ENCODE assay signal across 12 cellular contexts in the genomic region with DNA sequence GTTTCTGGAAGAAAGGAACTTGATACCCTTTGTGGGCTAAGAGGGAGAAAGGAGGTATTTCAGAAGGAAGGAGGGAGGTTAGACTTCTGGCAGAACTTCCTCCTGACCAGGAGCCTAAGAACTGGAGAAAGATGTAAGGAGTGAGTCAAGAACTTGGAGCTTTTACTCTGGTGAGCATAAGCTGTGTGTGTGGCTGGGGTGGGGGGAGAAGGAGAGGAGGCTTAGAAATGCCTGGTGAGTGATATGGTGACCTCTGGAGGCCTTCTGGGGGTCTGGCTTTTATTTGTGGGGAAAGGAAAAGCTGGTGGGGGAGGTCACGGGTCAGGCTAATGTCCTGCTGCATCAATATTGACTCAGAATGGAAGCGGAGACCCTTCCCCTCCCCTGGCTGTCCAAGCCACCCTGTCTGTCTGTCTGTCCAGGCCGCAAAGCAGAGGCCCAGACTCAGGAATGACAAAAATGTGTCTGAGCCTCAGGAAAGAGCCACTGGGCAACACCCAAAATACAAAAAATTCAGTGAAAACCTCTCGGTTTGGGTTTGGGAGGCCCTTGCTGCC. TPM values are rescaled to one million over a fixed set of nuclear protein-coding genes. Genes with fewer than 3 reads are reported as not detected.
A peak's percentile ranks its signal among the peaks of the same experiment; 100 is the strongest.
DNase-seq lines count a peak whose midpoint lies in the region; FAIRE-seq and TF ChIP-seq lines count a peak whose summit lies in the region.
"Had no signal": no experiment of that assay in that cellular context is flagged by ENCODE, and none has a peak within 500 bp of the region (broad histone marks: within the 10 kb centered on the region; RNA-seq: fewer than 3 reads in every experiment).

No MANE protein-coding gene starts in this region.

- DNase-seq in GM03348 (ENCODE audit: low spot score) (peak; percentile 75), astrocyte of the hippocampus (ENCODE audit: low read depth, low spot score) (peak; percentile 71), iris pigment epithelial cell (ENCODE audit: low read depth) (peak; percentile 74), smooth muscle cell (lab: John Stamatoyannopoulos, UW; ENCODE audit: unreplicated experiment) (no peak), H54 (ENCODE audit: insufficient read length, low spot score) (no peak), HAP-1 (ENCODE audit: low spot score in 2 of 2) (no peak), AML-193 (lab: John Stamatoyannopoulos, UW) (no peak)
- no peak for DNase-seq in activated CD4-positive, alpha-beta T cell treated with anti-CD3 and anti-CD28 coated beads for 48 hours
- DNase-seq: NCI-H1105 treated with DMSO at 0.1 percent for 48 hours had no signal

- in situ Hi-C loops in HAP-1 (cut with MboI; ENCODE audit: low sequenced_read_pairs) = loop anchor here (5.0 kb wide), 1 partner anchor 49 kb away; no protein-coding TSS in a partner anchor

- H4K20me1 ChIP-seq in smooth muscle cell (ENCODE audit: low read depth) = peaks cover 88% of the 10 kb centered on the region

- H3K4me1 ChIP-seq in smooth muscle cell (ENCODE audit: low read depth) = peaks cover 53% of the 10 kb centered on the region
- H3K4me1 ChIP-seq in HAP-1 = peaks cover 4% of the 10 kb centered on the region; the same call in 1 of the 2 replicates

- peak overlapping the region; percentile 100 for H3K4me2 ChIP-seq in smooth muscle cell

- TF ChIP-seq POLR2A in H54 (IDR thresholded peaks at IDR 0.05; ENCODE audit: low read depth, low read length) = no peak

- no peak overlapping the region for H2AFZ ChIP-seq in smooth muscle cell (ENCODE audit: low read depth)

- peaks cover 97% of the 10 kb centered on the region for H3K79me2 ChIP-seq in smooth muscle cell (ENCODE audit: low read depth)

- peak overlapping the region; percentile 44 for H3K9ac ChIP-seq in smooth muscle cell (ENCODE audit: low read depth)

- FAIRE-seq in H54 (lab: Jason Lieb, UNC) = no peak
- FAIRE-seq: endometrium had no signal

- H3K9me3 ChIP-seq in smooth muscle cell (replicated peaks; ENCODE audit: low read depth) = no peaks in the 10 kb centered on the region
- no peaks in the 10 kb centered on the region for H3K9me3 ChIP-seq in HAP-1

- peak overlapping the region; percentile 92 for H3K27ac ChIP-seq in smooth muscle cell (ENCODE audit: low read depth)

- no peaks in the 10 kb centered on the region for H3K27me3 ChIP-seq in smooth muscle cell (ENCODE audit: low read depth)
- H3K27me3 ChIP-seq in HAP-1 (ENCODE audit: low read depth) = no peaks in the 10 kb centered on the region

- peaks cover 13% of the 10 kb centered on the region for H3F3A ChIP-seq in smooth muscle cell (ENCODE audit: low read depth)

- no peak for TF ChIP-seq CTCF in smooth muscle cell (IDR thresholded peaks at IDR 0.05; ENCODE audit: borderline replicate concordance, insufficient read depth, poor library complexity, severe bottlenecking)

- WGBS in smooth muscle cell (ENCODE audit: low lambda C conversion rate) = 6% methylated on average over 4 of the region's 4 CpGs

- H3K36me3 ChIP-seq in smooth muscle cell (ENCODE audit: low read depth) = no peaks in the 10 kb centered on the region
- no peaks in the 10 kb centered on the region for H3K36me3 ChIP-seq in HAP-1 (replicated peaks)

- H3K4me3 ChIP-seq in smooth muscle cell = peak overlapping the region; percentile 19
- no peak overlapping the region for H3K4me3 ChIP-seq in HAP-1

RNA-seq across cellular contexts. Expression of a gene that starts 4.8 kb away (rescaled TPM):
- total RNA-seq in smooth muscle cell = 80.3 and 95.4 TPM in 2 replicates
- 75.3 and 83.1 TPM in 2 replicates for polyA plus RNA-seq in smooth muscle cell

RNA-seq across cellular contexts. Expression of a gene that starts 14.3 kb away (rescaled TPM):
- total RNA-seq in smooth muscle cell = not detected in 2 replicates
- polyA plus RNA-seq in smooth muscle cell = not detected in 2 replicates
- total RNA-seq: naive thymus-derived CD4-positive, alpha-beta T cell; SK-MEL-5 had no signal
- polyA plus RNA-seq: naive thymus-derived CD4-positive, alpha-beta T cell had no signal

RNA-seq across cellular contexts. Expression of a gene that starts 21.9 kb away (rescaled TPM):
- total RNA-seq in smooth muscle cell = 39.1 and 56.8 TPM in 2 replicates
- polyA plus RNA-seq in smooth muscle cell = 38.7 and 48.5 TPM in 2 replicates

RNA-seq across cellular contexts. Expression of a gene that starts 44.2 kb away (rescaled TPM):
- 57.8 and 58.3 TPM in 2 replicates for total RNA-seq in smooth muscle cell
- polyA plus RNA-seq in smooth muscle cell = 37.9 and 39.7 TPM in 2 replicates

RNA-seq across cellular contexts. Expression of a gene that starts 54.5 kb away (rescaled TPM):
- total RNA-seq in smooth muscle cell = 8.9 and 12.6 TPM in 2 replicates
- polyA plus RNA-seq in smooth muscle cell = 3.2 and 4.0 TPM in 2 replicates

Comparison
In these comparisons a context has a peak if more than half of its experiments do, and no peak if none do; other contexts are left out.
1. DNase-seq: peak in GM03348 (single experiment), astrocyte of the hippocampus (single experiment) and iris pigment epithelial cell (single experiment); none in smooth muscle cell (single experiment), H54 (single experiment), HAP-1 (0 of 2), AML-193 (0 of 2) and activated CD4-positive, alpha-beta T cell treated with anti-CD3 and anti-CD28 coated beads for 48 hours (single experiment).